Comparison of ENCODE assay signal across 10 cellular contexts in the genomic region with DNA sequence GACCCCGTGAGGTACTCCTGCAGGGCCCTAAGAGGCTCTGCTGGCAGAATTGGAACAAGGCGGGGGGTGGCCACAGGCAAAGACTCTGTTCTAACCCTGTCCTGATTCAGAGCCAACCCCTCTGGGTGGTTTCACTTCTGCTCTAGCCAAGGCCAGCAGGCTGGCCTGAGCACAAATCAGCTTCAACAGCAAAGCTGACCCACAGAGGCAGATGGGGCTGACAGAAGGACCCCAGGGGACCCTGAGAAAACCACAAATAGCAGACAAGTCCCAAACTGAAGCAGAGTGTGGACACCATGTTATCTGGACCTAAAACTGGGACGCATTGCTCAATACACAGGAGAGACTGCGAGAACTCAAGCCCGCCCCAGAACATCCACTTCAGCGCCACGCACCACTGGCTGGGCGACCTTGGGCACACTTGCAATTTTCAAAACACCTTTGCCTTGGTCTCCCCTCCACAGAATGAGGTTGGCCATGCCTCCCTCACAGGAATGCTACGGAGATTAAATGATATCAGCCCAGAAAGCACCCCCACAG.
DNase-seq lines count a peak whose midpoint lies in the region; ATAC-seq, FAIRE-seq and TF ChIP-seq lines count a peak whose summit lies in the region.
"Had no signal": no experiment of that assay in that cellular context is flagged by ENCODE, and none has a peak within 500 bp of the region (broad histone marks: within the 10 kb centered on the region; RNA-seq: fewer than 3 reads in every experiment).

No MANE protein-coding gene starts in this region.

- H3K4me3 ChIP-seq in GM06990 (replicated peaks; ENCODE audit: low read depth, low read length): no peak overlapping the region
- H3K4me3 ChIP-seq in hepatocyte: no peak overlapping the region
- H3K4me3 ChIP-seq in sigmoid colon: no peak overlapping the region

- H3K27me3 ChIP-seq in GM06990 (replicated peaks; ENCODE audit: control insufficient read depth, insufficient read depth, low read length) (no peaks in the 10 kb centered on the region; the same call in 1 of the 2 replicates), hepatocyte (no peaks in the 10 kb centered on the region), sigmoid colon (no peaks in the 10 kb centered on the region)

- TF ChIP-seq CTCF in GM06990 (IDR thresholded peaks at IDR 0.05; ENCODE audit: insufficient read depth, low read length, poor library complexity, severe bottlenecking) (no peak), hepatocyte (IDR thresholded peaks at IDR 0.05; ENCODE audit: poor library complexity) (no peak), sigmoid colon (IDR thresholded peaks at IDR 0.05) (no peak)

- intact Hi-C loops in sigmoid colon (cut with DNase I): no loop called here

- H3K27ac ChIP-seq in hepatocyte (no peak overlapping the region), sigmoid colon (peak overlapping the region in 1 of 4 donors; percentile 32)

- H3K79me2 ChIP-seq in hepatocyte: no peaks in the 10 kb centered on the region

- no peaks in the 10 kb centered on the region for H3K9me3 ChIP-seq in hepatocyte (ENCODE audit: low read depth)
- no peaks in the 10 kb centered on the region for H3K9me3 ChIP-seq in sigmoid colon

- no peak for TF ChIP-seq POLR2A in sigmoid colon (IDR thresholded peaks at IDR 0.05)

- H3K9me2 ChIP-seq in hepatocyte (replicated peaks; ENCODE audit: insufficient read depth): no peaks in the 10 kb centered on the region

- no peaks in the 10 kb centered on the region for H3K36me3 ChIP-seq in GM06990 (ENCODE audit: control insufficient read depth, insufficient read depth, low read length)
- no peaks in the 10 kb centered on the region for H3K36me3 ChIP-seq in hepatocyte (replicated peaks; ENCODE audit: insufficient read depth, low read depth)
- no peaks in the 10 kb centered on the region for H3K36me3 ChIP-seq in sigmoid colon

- H3K4me2 ChIP-seq in hepatocyte: peak overlapping the region; percentile 0

- FAIRE-seq in RCC 7860 (lab: Jason Lieb, UNC): no peak

- TF ChIP-seq EP300 in sigmoid colon (IDR thresholded peaks at IDR 0.05): no peak

- ATAC-seq in GM21381 (IDR thresholded peaks at IDR 0.05; ENCODE audit: unreplicated experiment) (peak; percentile 89), HG03442 (IDR thresholded peaks at IDR 0.05; ENCODE audit: unreplicated experiment) (peak; percentile 91)
- ATAC-seq: CD8-positive, alpha-beta T cell had no signal

- WGBS in hepatocyte (ENCODE audit: low lambda C conversion rate, missing lambda C conversion rate): 87% methylated on average over 9 of the region's 9 CpGs
- 40 to 61% methylated on average over 9 of the region's 9 CpGs for WGBS in sigmoid colon, 2 donors

- no peak overlapping the region for H2AFZ ChIP-seq in hepatocyte

- DNase-seq in GM06990 (ENCODE audit: extremely low read depth, insufficient read length) (peak; percentile 61), hepatocyte (ENCODE audit: low spot score) (no peak), retina (no peak), T1000 (lab: John Stamatoyannopoulos, UW) (no peak), RCC 7860 (ENCODE audit: low spot score) (no peak), sigmoid colon (no peak)
- DNase-seq: CD8-positive, alpha-beta T cell; NCI-H1436 had no signal

- H3K4me1 ChIP-seq in hepatocyte (ENCODE audit: insufficient read depth): peaks cover 29% of the 10 kb centered on the region
- peaks cover 0 to 9% (median 3%) of the 10 kb centered on the region in 4 donors for H3K4me1 ChIP-seq in sigmoid colon

- H4K20me1 ChIP-seq in hepatocyte (ENCODE audit: insufficient read depth, poor library complexity, severe bottlenecking): no peaks in the 10 kb centered on the region
